8 cellular contexts compared by ENCODE assay signal in genomic region chr11:44036811-44037657, GRCh38. TPM values are rescaled to one million over a fixed set of nuclear protein-coding genes. Genes with fewer than 3 reads are reported as not detected.
A peak's percentile ranks its signal among the peaks of the same experiment; 100 is the strongest.
DNase-seq lines count a peak whose midpoint lies in the region; FAIRE-seq lines count a peak whose summit lies in the region.

No MANE protein-coding gene starts in this region.

- in situ Hi-C loops in HAP-1 (cut with MboI; ENCODE audit: low sequenced_read_pairs) (no loop called here), SK-MEL-5 (cut with HindIII; ENCODE audit: low pct_unique_long_range_greater_than_20kb, low sequenced_read_pairs) (no loop called here)

- H3K4me3 ChIP-seq in HAP-1 = no peak overlapping the region

- DNase-seq in HAP-1 (ENCODE audit: low spot score in 2 of 2) (peak; percentile 61 to 81), NCI-H1105 (lab: John Stamatoyannopoulos, UW) (peak; percentile 3), SK-MEL-5 (ENCODE audit: low read depth, low spot score) (peak; percentile 92), kidney tubule cell (ENCODE audit: low spot score) (peak; percentile 78), activated gamma-delta T cell treated with Interleukin-2 at 50 U/mL for 16 hours (no peak)
- peak; percentile 9 for DNase-seq in stimulated activated CD4-positive, alpha-beta T cell treated with anti-CD3 and anti-CD28 coated beads, Interleukin-4, amount 100 ng/mL, for 1 hour

- no peaks in the 10 kb centered on the region; the same call in 1 of the 2 replicates for H3K27me3 ChIP-seq in HAP-1 (ENCODE audit: low read depth)

- FAIRE-seq in G401.6 (lab: Jason Lieb, UNC) = peak; percentile 63

- H3K27ac ChIP-seq in cingulate gyrus (ENCODE audit: low read depth, low read length) = peak overlapping the region; percentile 20

- no peaks in the 10 kb centered on the region for H3K9me3 ChIP-seq in HAP-1

- H3K4me1 ChIP-seq in HAP-1 = no peaks in the 10 kb centered on the region

- H3K36me3 ChIP-seq in HAP-1 (replicated peaks) = no peaks in the 10 kb centered on the region

RNA-seq across cellular contexts. Expression of gene ACCSL, which starts 10.7 kb away (rescaled TPM):
- 1.5 TPM in 2 replicates for total RNA-seq in SK-MEL-5 (2014; rRNA removed; shearing (Covaris generic))
- 0.98 and 1.2 TPM in 2 replicates for polyA plus RNA-seq in SK-MEL-5 (2015; cell fraction: cytosol; rRNA removed)
- polyA plus RNA-seq in SK-MEL-5 (2015; cell fraction: nucleus; rRNA removed) = 3.5 and 4.6 TPM in 2 replicates

RNA-seq across cellular contexts. Expression of gene ACCS, which starts 29.0 kb away (rescaled TPM):
- total RNA-seq in SK-MEL-5 (2014; rRNA removed; shearing (Covaris generic)) = 5.1 and 7.2 TPM in 2 replicates
- polyA plus RNA-seq in SK-MEL-5 (2015; cell fraction: cytosol; rRNA removed) = 2.6 and 4.8 TPM in 2 replicates
- 166 and 217 TPM in 2 replicates for polyA plus RNA-seq in SK-MEL-5 (2015; cell fraction: nucleus; rRNA removed)

RNA-seq across cellular contexts. Expression of gene EXT2, which starts 58.4 kb away (rescaled TPM):
- 98.9 and 114 TPM in 2 replicates for total RNA-seq in SK-MEL-5 (2014; rRNA removed; shearing (Covaris generic))
- polyA plus RNA-seq in SK-MEL-5 (2015; cell fraction: cytosol; rRNA removed) = 155 and 173 TPM in 2 replicates
- 23.0 and 36.5 TPM in 2 replicates for polyA plus RNA-seq in SK-MEL-5 (2015; cell fraction: nucleus; rRNA removed)
